In the genomic region with DNA sequence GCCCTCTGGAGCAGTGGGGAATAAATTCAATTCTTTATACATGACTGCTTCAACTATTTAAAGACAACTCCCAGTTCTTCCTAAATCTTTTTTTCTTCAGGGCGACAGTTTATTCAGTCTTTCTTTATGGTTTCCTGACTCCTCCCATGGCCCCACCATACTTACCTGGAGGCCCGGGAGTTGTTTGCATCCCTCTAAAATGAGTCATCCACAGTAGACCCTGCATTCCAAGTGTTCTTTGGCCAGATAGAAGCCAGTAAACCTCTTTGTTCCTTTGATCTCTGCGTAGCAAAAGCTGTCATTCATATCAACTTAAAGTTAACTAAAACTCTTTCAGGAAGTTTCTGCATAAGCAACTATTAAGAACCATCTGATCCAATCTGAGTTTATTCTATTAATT, we compare ENCODE assay signal across 1 cellular context.
A peak's percentile ranks its signal among the peaks of the same experiment; 100 is the strongest.
TF ChIP-seq lines count a peak whose summit lies in the region.

No MANE protein-coding gene starts in this region.

TF ChIP-seq in HepG2, 621 proteins besides CTCF, POLR2A, EP300 and RAD21 (continued from another document and continues in another):
- TF ChIP-seq, protein P1, sequence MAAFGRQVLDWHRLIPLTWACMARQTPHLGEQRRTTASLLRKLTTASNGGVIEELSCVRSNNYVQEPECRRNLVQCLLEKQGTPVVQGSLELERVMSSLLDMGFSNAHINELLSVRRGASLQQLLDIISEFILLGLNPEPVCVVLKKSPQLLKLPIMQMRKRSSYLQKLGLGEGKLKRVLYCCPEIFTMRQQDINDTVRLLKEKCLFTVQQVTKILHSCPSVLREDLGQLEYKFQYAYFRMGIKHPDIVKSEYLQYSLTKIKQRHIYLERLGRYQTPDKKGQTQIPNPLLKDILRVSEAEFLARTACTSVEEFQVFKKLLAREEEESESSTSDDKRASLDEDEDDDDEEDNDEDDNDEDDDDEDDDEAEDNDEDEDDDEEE (CRISPR knock-in tag; IDR thresholded peaks at IDR 0.05), result no peak
- peak; percentile 57 for TF ChIP-seq POGZ (CRISPR knock-in tag; IDR thresholded peaks at IDR 0.05)
- TF ChIP-seq HNRNPH1 (optimal IDR thresholded peaks at IDR 0.05; ENCODE audit: low read depth, low read length), result no peak
- TF ChIP-seq ZNF773 (CRISPR knock-in tag; IDR thresholded peaks at IDR 0.05; ENCODE audit: borderline replicate concordance), result no peak
- TF ChIP-seq BHLHE40 (IDR thresholded peaks at IDR 0.05; ENCODE audit: low read length), result no peak
- peak; percentile 77; the same call in 1 of the 2 replicates for TF ChIP-seq HMG20A (CRISPR knock-in tag; IDR thresholded peaks at IDR 0.05; ENCODE audit: borderline replicate concordance)
- no peak for TF ChIP-seq CHCHD3 (CRISPR knock-in tag; IDR thresholded peaks at IDR 0.05)
- TF ChIP-seq, protein P2, sequence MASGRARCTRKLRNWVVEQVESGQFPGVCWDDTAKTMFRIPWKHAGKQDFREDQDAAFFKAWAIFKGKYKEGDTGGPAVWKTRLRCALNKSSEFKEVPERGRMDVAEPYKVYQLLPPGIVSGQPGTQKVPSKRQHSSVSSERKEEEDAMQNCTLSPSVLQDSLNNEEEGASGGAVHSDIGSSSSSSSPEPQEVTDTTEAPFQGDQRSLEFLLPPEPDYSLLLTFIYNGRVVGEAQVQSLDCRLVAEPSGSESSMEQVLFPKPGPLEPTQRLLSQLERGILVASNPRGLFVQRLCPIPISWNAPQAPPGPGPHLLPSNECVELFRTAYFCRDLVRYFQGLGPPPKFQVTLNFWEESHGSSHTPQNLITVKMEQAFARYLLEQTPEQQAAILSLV (CRISPR knock-in tag; IDR thresholded peaks at IDR 0.05; ENCODE audit: borderline replicate concordance), result no peak
- peak; percentile 57; the same call in 1 of the 2 replicates for TF ChIP-seq RXRB (CRISPR knock-in tag; IDR thresholded peaks at IDR 0.05; ENCODE audit: borderline replicate concordance)
- TF ChIP-seq BRD4 (CRISPR knock-in tag; IDR thresholded peaks at IDR 0.05), result no peak
- no peak for TF ChIP-seq ATF1 (CRISPR knock-in tag; IDR thresholded peaks at IDR 0.05)
- TF ChIP-seq ZNF546 (CRISPR knock-in tag; conservative IDR thresholded peaks at IDR 0.05), result no peak
- no peak for TF ChIP-seq ZNF232 (CRISPR knock-in tag; IDR thresholded peaks at IDR 0.05; ENCODE audit: borderline replicate concordance)
- no peak for TF ChIP-seq NFYC (CRISPR knock-in tag; IDR thresholded peaks at IDR 0.05)
- no peak for TF ChIP-seq LCORL (IDR thresholded peaks at IDR 0.05)
- no peak for TF ChIP-seq LCORL (CRISPR knock-in tag; IDR thresholded peaks at IDR 0.05)
- no peak for TF ChIP-seq ZBTB8A (CRISPR knock-in tag; IDR thresholded peaks at IDR 0.05; ENCODE audit: borderline replicate concordance, low read depth)
- no peak for TF ChIP-seq FIP1L1 (IDR thresholded peaks at IDR 0.05; ENCODE audit: borderline replicate concordance, insufficient read depth, low read depth, low read length)
- TF ChIP-seq ELF3 (CRISPR knock-in tag; IDR thresholded peaks at IDR 0.05), result peak; percentile 53; the same call in 1 of the 2 replicates
- no peak for TF ChIP-seq REXO4 (CRISPR knock-in tag; IDR thresholded peaks at IDR 0.05; ENCODE audit: borderline replicate concordance)
- TF ChIP-seq ZNF431 (CRISPR knock-in tag; IDR thresholded peaks at IDR 0.05; ENCODE audit: borderline replicate concordance, low read depth), result no peak
- no peak for TF ChIP-seq ZNF235 (CRISPR knock-in tag; IDR thresholded peaks at IDR 0.05; ENCODE audit: borderline replicate concordance)
- no peak for TF ChIP-seq ZNF747 (CRISPR knock-in tag; IDR thresholded peaks at IDR 0.05; ENCODE audit: borderline replicate concordance)
- TF ChIP-seq HCFC1 (IDR thresholded peaks at IDR 0.05; ENCODE audit: low read depth, low read length), result no peak
- TF ChIP-seq, protein P3, sequence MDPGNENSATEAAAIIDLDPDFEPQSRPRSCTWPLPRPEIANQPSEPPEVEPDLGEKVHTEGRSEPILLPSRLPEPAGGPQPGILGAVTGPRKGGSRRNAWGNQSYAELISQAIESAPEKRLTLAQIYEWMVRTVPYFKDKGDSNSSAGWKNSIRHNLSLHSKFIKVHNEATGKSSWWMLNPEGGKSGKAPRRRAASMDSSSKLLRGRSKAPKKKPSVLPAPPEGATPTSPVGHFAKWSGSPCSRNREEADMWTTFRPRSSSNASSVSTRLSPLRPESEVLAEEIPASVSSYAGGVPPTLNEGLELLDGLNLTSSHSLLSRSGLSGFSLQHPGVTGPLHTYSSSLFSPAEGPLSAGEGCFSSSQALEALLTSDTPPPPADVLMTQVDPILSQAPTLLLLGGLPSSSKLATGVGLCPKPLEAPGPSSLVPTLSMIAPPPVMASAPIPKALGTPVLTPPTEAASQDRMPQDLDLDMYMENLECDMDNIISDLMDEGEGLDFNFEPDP (CRISPR knock-in tag; conservative IDR thresholded peaks at IDR 0.05), result no peak
- TF ChIP-seq TP53 (CRISPR knock-in tag; conservative IDR thresholded peaks at IDR 0.05), result no peak
- TF ChIP-seq, protein P4, sequence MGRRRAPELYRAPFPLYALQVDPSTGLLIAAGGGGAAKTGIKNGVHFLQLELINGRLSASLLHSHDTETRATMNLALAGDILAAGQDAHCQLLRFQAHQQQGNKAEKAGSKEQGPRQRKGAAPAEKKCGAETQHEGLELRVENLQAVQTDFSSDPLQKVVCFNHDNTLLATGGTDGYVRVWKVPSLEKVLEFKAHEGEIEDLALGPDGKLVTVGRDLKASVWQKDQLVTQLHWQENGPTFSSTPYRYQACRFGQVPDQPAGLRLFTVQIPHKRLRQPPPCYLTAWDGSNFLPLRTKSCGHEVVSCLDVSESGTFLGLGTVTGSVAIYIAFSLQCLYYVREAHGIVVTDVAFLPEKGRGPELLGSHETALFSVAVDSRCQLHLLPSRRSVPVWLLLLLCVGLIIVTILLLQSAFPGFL (CRISPR knock-in tag; IDR thresholded peaks at IDR 0.05), result no peak
- no peak for TF ChIP-seq NFE2 (CRISPR knock-in tag; IDR thresholded peaks at IDR 0.05)
- no peak for TF ChIP-seq ZNF839 (CRISPR knock-in tag; IDR thresholded peaks at IDR 0.05; ENCODE audit: borderline replicate concordance)
- TF ChIP-seq, protein P5, sequence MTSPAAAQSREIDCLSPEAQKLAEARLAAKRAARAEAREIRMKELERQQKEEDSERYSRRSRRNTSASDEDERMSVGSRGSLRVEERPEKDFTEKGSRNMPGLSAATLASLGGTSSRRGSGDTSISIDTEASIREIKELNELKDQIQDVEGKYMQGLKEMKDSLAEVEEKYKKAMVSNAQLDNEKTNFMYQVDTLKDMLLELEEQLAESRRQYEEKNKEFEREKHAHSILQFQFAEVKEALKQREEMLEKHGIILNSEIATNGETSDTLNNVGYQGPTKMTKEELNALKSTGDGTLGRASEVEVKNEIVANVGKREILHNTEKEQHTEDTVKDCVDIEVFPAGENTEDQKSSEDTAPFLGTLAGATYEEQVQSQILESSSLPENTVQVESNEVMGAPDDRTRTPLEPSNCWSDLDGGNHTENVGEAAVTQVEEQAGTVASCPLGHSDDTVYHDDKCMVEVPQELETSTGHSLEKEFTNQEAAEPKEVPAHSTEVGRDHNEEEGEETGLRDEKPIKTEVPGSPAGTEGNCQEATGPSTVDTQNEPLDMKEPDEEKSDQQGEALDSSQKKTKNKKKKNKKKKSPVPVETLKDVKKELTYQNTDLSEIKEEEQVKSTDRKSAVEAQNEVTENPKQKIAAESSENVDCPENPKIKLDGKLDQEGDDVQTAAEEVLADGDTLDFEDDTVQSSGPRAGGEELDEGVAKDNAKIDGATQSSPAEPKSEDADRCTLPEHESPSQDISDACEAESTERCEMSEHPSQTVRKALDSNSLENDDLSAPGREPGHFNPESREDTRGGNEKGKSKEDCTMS (CRISPR knock-in tag; conservative IDR thresholded peaks at IDR 0.05), result no peak
- TF ChIP-seq ZNF331 (CRISPR knock-in tag; IDR thresholded peaks at IDR 0.05), result peak; percentile 40; the same call in 1 of the 2 replicates
- no peak for TF ChIP-seq KDM5A (IDR thresholded peaks at IDR 0.05; ENCODE audit: borderline replicate concordance, low read length)
- TF ChIP-seq, protein P6, sequence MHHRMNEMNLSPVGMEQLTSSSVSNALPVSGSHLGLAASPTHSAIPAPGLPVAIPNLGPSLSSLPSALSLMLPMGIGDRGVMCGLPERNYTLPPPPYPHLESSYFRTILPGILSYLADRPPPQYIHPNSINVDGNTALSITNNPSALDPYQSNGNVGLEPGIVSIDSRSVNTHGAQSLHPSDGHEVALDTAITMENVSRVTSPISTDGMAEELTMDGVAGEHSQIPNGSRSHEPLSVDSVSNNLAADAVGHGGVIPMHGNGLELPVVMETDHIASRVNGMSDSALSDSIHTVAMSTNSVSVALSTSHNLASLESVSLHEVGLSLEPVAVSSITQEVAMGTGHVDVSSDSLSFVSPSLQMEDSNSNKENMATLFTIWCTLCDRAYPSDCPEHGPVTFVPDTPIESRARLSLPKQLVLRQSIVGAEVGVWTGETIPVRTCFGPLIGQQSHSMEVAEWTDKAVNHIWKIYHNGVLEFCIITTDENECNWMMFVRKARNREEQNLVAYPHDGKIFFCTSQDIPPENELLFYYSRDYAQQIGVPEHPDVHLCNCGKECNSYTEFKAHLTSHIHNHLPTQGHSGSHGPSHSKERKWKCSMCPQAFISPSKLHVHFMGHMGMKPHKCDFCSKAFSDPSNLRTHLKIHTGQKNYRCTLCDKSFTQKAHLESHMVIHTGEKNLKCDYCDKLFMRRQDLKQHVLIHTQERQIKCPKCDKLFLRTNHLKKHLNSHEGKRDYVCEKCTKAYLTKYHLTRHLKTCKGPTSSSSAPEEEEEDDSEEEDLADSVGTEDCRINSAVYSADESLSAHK (CRISPR knock-in tag; IDR thresholded peaks at IDR 0.05; ENCODE audit: borderline replicate concordance), result no peak
- TF ChIP-seq MEIS1 (CRISPR knock-in tag; IDR thresholded peaks at IDR 0.05; ENCODE audit: borderline replicate concordance), result peak; percentile 42; the same call in 1 of the 2 replicates
- TF ChIP-seq PHB2 (IDR thresholded peaks at IDR 0.05; ENCODE audit: partially characterized antibody), result no peak
- TF ChIP-seq REL (CRISPR knock-in tag; conservative IDR thresholded peaks at IDR 0.05), result no peak
- no peak for TF ChIP-seq TBL1XR1 (IDR thresholded peaks at IDR 0.05; ENCODE audit: borderline replicate concordance, low read length, partially characterized antibody)
- no peak for TF ChIP-seq SATB2 (CRISPR knock-in tag; IDR thresholded peaks at IDR 0.05)
- TF ChIP-seq, protein P7, sequence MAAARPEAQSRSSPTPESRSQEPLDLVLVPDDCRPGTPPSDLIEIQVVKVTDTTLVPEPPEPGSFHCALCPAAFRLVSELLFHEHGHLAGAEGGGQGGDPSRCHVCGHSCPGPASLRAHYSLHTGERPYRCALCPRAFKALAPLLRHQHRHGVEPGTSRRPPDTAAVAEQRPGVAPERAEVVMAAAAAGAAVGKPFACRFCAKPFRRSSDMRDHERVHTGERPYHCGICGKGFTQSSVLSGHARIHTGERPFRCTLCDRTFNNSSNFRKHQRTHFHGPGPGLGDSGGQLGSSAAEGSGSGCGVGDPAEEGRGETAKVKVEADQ (CRISPR knock-in tag; IDR thresholded peaks at IDR 0.05; ENCODE audit: borderline replicate concordance), result no peak
- no peak for TF ChIP-seq NR3C1 (CRISPR knock-in tag; IDR thresholded peaks at IDR 0.05)
- TF ChIP-seq RFXAP (CRISPR knock-in tag; IDR thresholded peaks at IDR 0.05; ENCODE audit: borderline replicate concordance), result no peak
- no peak for TF ChIP-seq ONECUT2 (CRISPR knock-in tag; IDR thresholded peaks at IDR 0.05)
- TF ChIP-seq GATAD1 (CRISPR knock-in tag; IDR thresholded peaks at IDR 0.05), result peak; percentile 32; the same call in 1 of the 2 replicates
- no peak for TF ChIP-seq ZNF605 (CRISPR knock-in tag; IDR thresholded peaks at IDR 0.05)
- no peak for TF ChIP-seq SP1 (IDR thresholded peaks at IDR 0.05)
- no peak for TF ChIP-seq SP1 (CRISPR knock-in tag; IDR thresholded peaks at IDR 0.05)
- no peak for TF ChIP-seq ZNF317 (CRISPR knock-in tag; IDR thresholded peaks at IDR 0.05)
- no peak for TF ChIP-seq TMF1 (CRISPR knock-in tag; IDR thresholded peaks at IDR 0.05; ENCODE audit: low read depth)
- no peak for TF ChIP-seq POLR2G (IDR thresholded peaks at IDR 0.05; ENCODE audit: low read depth, low read length)
- no peak for TF ChIP-seq YY1 (IDR thresholded peaks at IDR 0.05; ENCODE audit: insufficient read depth, insufficient replicate concordance, low read depth, low read length)
- no peak for TF ChIP-seq HOXA7 (CRISPR knock-in tag; IDR thresholded peaks at IDR 0.05)
- no peak for TF ChIP-seq ZBTB21 (CRISPR knock-in tag; IDR thresholded peaks at IDR 0.05)
- TF ChIP-seq, protein P8, sequence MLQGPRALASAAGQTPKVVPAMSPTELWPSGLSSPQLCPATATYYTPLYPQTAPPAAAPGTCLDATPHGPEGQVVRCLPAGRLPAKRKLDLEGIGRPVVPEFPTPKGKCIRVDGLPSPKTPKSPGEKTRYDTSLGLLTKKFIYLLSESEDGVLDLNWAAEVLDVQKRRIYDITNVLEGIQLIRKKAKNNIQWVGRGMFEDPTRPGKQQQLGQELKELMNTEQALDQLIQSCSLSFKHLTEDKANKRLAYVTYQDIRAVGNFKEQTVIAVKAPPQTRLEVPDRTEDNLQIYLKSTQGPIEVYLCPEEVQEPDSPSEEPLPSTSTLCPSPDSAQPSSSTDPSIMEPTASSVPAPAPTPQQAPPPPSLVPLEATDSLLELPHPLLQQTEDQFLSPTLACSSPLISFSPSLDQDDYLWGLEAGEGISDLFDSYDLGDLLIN (CRISPR knock-in tag; IDR thresholded peaks at IDR 0.05; ENCODE audit: borderline replicate concordance), result no peak
- no peak for TF ChIP-seq JARID2 (CRISPR knock-in tag; IDR thresholded peaks at IDR 0.05; ENCODE audit: insufficient replicate concordance)
- TF ChIP-seq, protein P9, sequence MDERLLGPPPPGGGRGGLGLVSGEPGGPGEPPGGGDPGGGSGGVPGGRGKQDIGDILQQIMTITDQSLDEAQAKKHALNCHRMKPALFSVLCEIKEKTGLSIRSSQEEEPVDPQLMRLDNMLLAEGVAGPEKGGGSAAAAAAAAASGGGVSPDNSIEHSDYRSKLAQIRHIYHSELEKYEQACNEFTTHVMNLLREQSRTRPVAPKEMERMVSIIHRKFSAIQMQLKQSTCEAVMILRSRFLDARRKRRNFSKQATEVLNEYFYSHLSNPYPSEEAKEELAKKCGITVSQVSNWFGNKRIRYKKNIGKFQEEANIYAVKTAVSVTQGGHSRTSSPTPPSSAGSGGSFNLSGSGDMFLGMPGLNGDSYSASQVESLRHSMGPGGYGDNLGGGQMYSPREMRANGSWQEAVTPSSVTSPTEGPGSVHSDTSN (CRISPR knock-in tag; IDR thresholded peaks at IDR 0.05), result 0 out of 2 replicates have a peak, but pooled peaks have one; percentile 31
- TF ChIP-seq, protein P10, sequence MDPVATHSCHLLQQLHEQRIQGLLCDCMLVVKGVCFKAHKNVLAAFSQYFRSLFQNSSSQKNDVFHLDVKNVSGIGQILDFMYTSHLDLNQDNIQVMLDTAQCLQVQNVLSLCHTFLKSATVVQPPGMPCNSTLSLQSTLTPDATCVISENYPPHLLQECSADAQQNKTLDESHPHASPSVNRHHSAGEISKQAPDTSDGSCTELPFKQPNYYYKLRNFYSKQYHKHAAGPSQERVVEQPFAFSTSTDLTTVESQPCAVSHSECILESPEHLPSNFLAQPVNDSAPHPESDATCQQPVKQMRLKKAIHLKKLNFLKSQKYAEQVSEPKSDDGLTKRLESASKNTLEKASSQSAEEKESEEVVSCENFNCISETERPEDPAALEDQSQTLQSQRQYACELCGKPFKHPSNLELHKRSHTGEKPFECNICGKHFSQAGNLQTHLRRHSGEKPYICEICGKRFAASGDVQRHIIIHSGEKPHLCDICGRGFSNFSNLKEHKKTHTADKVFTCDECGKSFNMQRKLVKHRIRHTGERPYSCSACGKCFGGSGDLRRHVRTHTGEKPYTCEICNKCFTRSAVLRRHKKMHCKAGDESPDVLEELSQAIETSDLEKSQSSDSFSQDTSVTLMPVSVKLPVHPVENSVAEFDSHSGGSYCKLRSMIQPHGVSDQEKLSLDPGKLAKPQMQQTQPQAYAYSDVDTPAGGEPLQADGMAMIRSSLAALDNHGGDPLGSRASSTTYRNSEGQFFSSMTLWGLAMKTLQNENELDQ (CRISPR knock-in tag; IDR thresholded peaks at IDR 0.05; ENCODE audit: borderline replicate concordance), result no peak
